Comparison of ENCODE assay signal across 18 cellular contexts in the genomic region with DNA sequence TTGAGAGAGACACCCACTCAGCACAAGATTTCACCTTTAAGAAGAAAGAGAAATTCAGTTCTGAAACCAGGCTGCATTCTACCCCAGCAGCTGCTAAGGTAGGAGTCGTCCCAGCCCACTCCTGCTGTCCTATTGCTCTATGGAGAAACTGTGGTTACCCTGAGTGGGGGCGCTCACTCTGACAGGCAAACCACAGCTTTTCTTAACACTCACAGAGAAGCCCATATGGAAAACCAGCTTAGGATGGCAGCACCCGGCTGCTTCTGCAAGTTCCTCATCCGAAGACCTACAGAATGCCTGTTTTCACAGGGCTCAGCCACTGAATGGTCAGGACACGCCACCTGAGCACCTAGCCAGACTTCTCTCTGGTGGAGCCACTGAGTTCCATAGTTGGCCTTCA.
"Had no signal": no experiment of that assay in that cellular context is flagged by ENCODE, and none has a peak within 500 bp of the region (broad histone marks: within the 10 kb centered on the region; RNA-seq: fewer than 3 reads in every experiment).

No MANE protein-coding gene starts in this region.

- ATAC-seq: left ventricle myocardium superior, right cardiac atrium had no signal

- H3K27ac Mint-ChIP-seq: activated naive CD8-positive, alpha-beta T cell treated with anti-CD3 and anti-CD28 coated beads, Interleukin-2, amount 10 ng/mL, durations not matched to agents 7 days and 5 days; activated T-cell treated with anti-CD3 and anti-CD28 coated beads, Interleukin-2, amount 50 U/mL, for 24 hours; activated T-helper 2 cell treated with anti-CD3 and anti-CD28 coated beads, Interferon-gamma antibody, Interleukin-2, Interleukin-4, amounts not matched to agents 10 μg/mL and 5 μg/mL and 100 μg/mL, durations not matched to agents 14 hours and 24 hours and 36 hours; nephron progenitor cell; type B pancreatic cell had no signal

- H3K27ac ChIP-seq: colonic mucosa, esophagus muscularis mucosa, parathyroid adenoma, thoracic aorta had no signal

- H3K4me3 Mint-ChIP-seq: activated naive CD8-positive, alpha-beta T cell treated with anti-CD3 and anti-CD28 coated beads, Interleukin-2, amount 10 ng/mL, durations not matched to agents 7 days and 5 days; activated T-cell treated with anti-CD3 and anti-CD28 coated beads, Interleukin-2, amount 50 U/mL, for 24 hours; nephron progenitor cell; type B pancreatic cell had no signal

- H3K27me3 Mint-ChIP-seq: activated naive CD8-positive, alpha-beta T cell treated with anti-CD3 and anti-CD28 coated beads, Interleukin-2, amount 10 ng/mL, durations not matched to agents 7 days and 5 days; activated T-cell treated with anti-CD3 and anti-CD28 coated beads, Interleukin-2, amount 50 U/mL, for 24 hours had no signal

- H3K4me1 ChIP-seq: colonic mucosa had no signal

- H3K9me3 ChIP-seq: colonic mucosa, esophagus muscularis mucosa, thoracic aorta had no signal

- H3K4me3 ChIP-seq: colonic mucosa, esophagus muscularis mucosa, thoracic aorta had no signal

- H3K9me3 Mint-ChIP-seq: activated naive CD8-positive, alpha-beta T cell treated with anti-CD3 and anti-CD28 coated beads, Interleukin-2, amount 10 ng/mL, durations not matched to agents 7 days and 5 days; activated T-cell treated with anti-CD3 and anti-CD28 coated beads, Interleukin-2, amount 50 U/mL, for 24 hours; activated T-helper 2 cell treated with anti-CD3 and anti-CD28 coated beads, Interferon-gamma antibody, Interleukin-2, Interleukin-4, amounts not matched to agents 10 μg/mL and 5 μg/mL and 100 μg/mL, durations not matched to agents 14 hours and 24 hours and 36 hours; type B pancreatic cell had no signal

- H3K27me3 ChIP-seq: colonic mucosa, esophagus muscularis mucosa had no signal

- DNase-seq: activated naive CD4-positive, alpha-beta T cell treated with Interleukin-2 at 50 U/mL for 16 hours; activated naive CD8-positive, alpha-beta T cell treated with anti-CD3 and anti-CD28 coated beads, Interleukin-2, amount 10 ng/mL, durations not matched to agents 7 days and 5 days; activated T-cell treated with anti-CD3 and anti-CD28 coated beads, Interleukin-2, amount 50 U/mL, for 24 hours; amniotic stem cell; colonic mucosa; hippocampal formation; left ventricle myocardium superior; mammary epithelial cell; midbrain; nephron progenitor cell; right cardiac atrium; stimulated activated CD4-positive, alpha-beta T cell treated with anti-CD3 and anti-CD28 coated beads, Interleukin-4, amount 100 ng/mL, for 24 hours; stimulated activated naive CD4-positive, alpha-beta T cell treated with Interleukin-2 at 50 U/mL for 16 hours had no signal
